ENCODE assay signal across 27 cellular contexts in genomic region chr11:27623945-27624523, GRCh38.
DNase-seq lines count a peak whose midpoint lies in the region; ATAC-seq, FAIRE-seq and TF ChIP-seq lines count a peak whose summit lies in the region.
"Had no signal": no experiment of that assay in that cellular context is flagged by ENCODE, and none has a peak within 500 bp of the region (broad histone marks: within the 10 kb centered on the region; RNA-seq: fewer than 3 reads in every experiment).

No MANE protein-coding gene starts in this region.

- H4K91ac ChIP-seq in H1 (replicated peaks; ENCODE audit: insufficient read length, low read length) (no peak overlapping the region), trophoblast cell (ENCODE audit: low read depth, low read length) (no peak overlapping the region)

- WGBS in H1 (ENCODE audit: extremely low coverage in 1 of 2, insufficient coverage in 1 of 2, insufficient read length in 1 of 2, insufficient replicate concordance in 2 of 2, low coverage in 1 of 2, low lambda C conversion rate in 2 of 2, missing lambda C conversion rate in 1 of 2), 2 experiments = 89% methylated on average over 5 of the region's 5 CpGs; no CpG with 5 or more reads in 1 of the 2 experiments
- no CpG with 5 or more reads among the region's 5 CpGs for WGBS in trophoblast cell (ENCODE audit: extremely low coverage, insufficient coverage, insufficient read length)
- WGBS in HepG2 (ENCODE audit: low lambda C conversion rate) = 43% methylated on average over 5 of the region's 5 CpGs

- CTCF ChIA-PET in Caco-2 (lab: Charles Lee) (no interaction called here), WTC11 (lab: Charles Lee) (no interaction called here), H1 (lab: Charles Lee; ENCODE audit: partially characterized antibody) (interaction anchor here (1.5 to 1.6 kb wide), 2 partner anchors 11 to 93 kb away, joined by 3 to 5 read pairs; no protein-coding TSS in a partner anchor), HepG2 (lab: Yijun Ruan, JAX; ENCODE audit: low intra/inter-chr PET ratio, low total read pairs) (no interaction called here)

- no peaks in the 10 kb centered on the region for H3K4me1 ChIP-seq in Caco-2
- H3K4me1 ChIP-seq in H1 (replicated peaks in 1 of 4; ENCODE audit: control insufficient read depth in 3 of 4, insufficient read depth in 4 of 4, low read length in 3 of 4) = peaks cover 0 to 18% (median 6%) of the 10 kb centered on the region in 4 experiments; a peak in 3 of 7 replicates
- no peaks in the 10 kb centered on the region for H3K4me1 ChIP-seq in trophoblast cell (ENCODE audit: control insufficient read depth in 1 of 2, insufficient read depth in 2 of 2, low read length in 2 of 2)
- no peaks in the 10 kb centered on the region for H3K4me1 ChIP-seq in breast epithelium
- peaks cover 7% of the 10 kb centered on the region for H3K4me1 ChIP-seq in HepG2 (ENCODE audit: insufficient read depth, low read length)
- H3K4me1 ChIP-seq: A549 had no signal

- H3K23ac ChIP-seq in H1 (ENCODE audit: insufficient read length) (no peak overlapping the region), trophoblast cell (ENCODE audit: low read length) (peak overlapping the region; percentile 38)

- H3K4me3 Mint-ChIP-seq in Caco-2 (ENCODE audit: unreplicated experiment) = no peak overlapping the region
- H3K4me3 Mint-ChIP-seq in WTC11 = 0 out of 2 replicates have a peak overlapping the region, but pooled peaks have one; percentile 7
- H3K4me3 Mint-ChIP-seq: B cell; CD4-positive, alpha-beta T cell; CD8-positive, alpha-beta T cell had no signal

- H2BK120ac ChIP-seq in H1 (replicated peaks; ENCODE audit: low read depth, low read length) = no peak overlapping the region
- H2BK120ac ChIP-seq in trophoblast cell (ENCODE audit: insufficient read depth, low read length, poor library complexity) = no peak overlapping the region

- H3K18ac ChIP-seq in H1 (ENCODE audit: extremely low read depth, low read length) (no peak overlapping the region), trophoblast cell (ENCODE audit: low read length) (no peak overlapping the region)

- H3K9me3 ChIP-seq in Caco-2 (no peaks in the 10 kb centered on the region), H1 (ENCODE audit: insufficient read depth in 2 of 2, low read depth in 1 of 2, low read length in 1 of 2) (no peaks in the 10 kb centered on the region), trophoblast cell (ENCODE audit: insufficient read depth, low read depth, low read length) (no peaks in the 10 kb centered on the region), breast epithelium (no peaks in the 10 kb centered on the region), HepG2 (ENCODE audit: low read length) (no peaks in the 10 kb centered on the region)
- H3K9me3 ChIP-seq: A549; BLaER1 treated with 17β-estradiol and CSF1 and Interleukin-3, amounts not matched to agents 10 nM and 100 nM had no signal

- H3K9me3 Mint-ChIP-seq in Caco-2 (ENCODE audit: unreplicated experiment) (peaks cover 9% of the 10 kb centered on the region), WTC11 (no peaks in the 10 kb centered on the region)
- H3K9me3 Mint-ChIP-seq: CD4-positive, alpha-beta T cell; CD8-positive, alpha-beta T cell had no signal

- H3K79me1 ChIP-seq in H1 (ENCODE audit: low read depth, low read length) (peaks cover 9% of the 10 kb centered on the region; the same call in 1 of the 2 replicates), trophoblast cell (ENCODE audit: low read length) (no peaks in the 10 kb centered on the region)

- H4K12ac ChIP-seq in trophoblast cell (ENCODE audit: low read depth, low read length) = no peak overlapping the region

- H4K5ac ChIP-seq in H1 (ENCODE audit: insufficient read length, low read depth, low read length) = no peak overlapping the region

- peaks cover 0 to 24% of the 10 kb centered on the region in 2 experiments; a peak in 3 of 4 replicates for H3K79me2 ChIP-seq in H1 (ENCODE audit: control insufficient read depth in 1 of 2, insufficient read depth in 2 of 2, low read length in 2 of 2)
- H3K79me2 ChIP-seq in trophoblast cell (ENCODE audit: control insufficient read depth, insufficient read depth, low read length, poor library complexity) = no peaks in the 10 kb centered on the region
- no peaks in the 10 kb centered on the region for H3K79me2 ChIP-seq in HepG2 (ENCODE audit: insufficient read depth, low read length)

- ATAC-seq in WTC11 (no peak), HepG2 (no peak), GM18870 (IDR thresholded peaks at IDR 0.05; ENCODE audit: unreplicated experiment) (no peak)
- ATAC-seq: A549; CD8-positive, alpha-beta T cell; GM12878 had no signal

- H3K27ac Mint-ChIP-seq in Caco-2 (ENCODE audit: unreplicated experiment) (peak overlapping the region; percentile 45), WTC11 (no peak overlapping the region; the same call in 1 of the 2 replicates)
- H3K27ac Mint-ChIP-seq: B cell; CD4-positive, alpha-beta T cell; CD8-positive, alpha-beta T cell had no signal

- H2BK12ac ChIP-seq in H1 (ENCODE audit: low read depth, low read length) (no peak overlapping the region), trophoblast cell (ENCODE audit: low read length) (no peak overlapping the region)

- H3K4me2 ChIP-seq in H1 (ENCODE audit: insufficient read depth in 1 of 2, low read depth in 2 of 2, low read length in 2 of 2) = no peak overlapping the region; a peak in 1 of 4 replicates
- no peak overlapping the region for H3K4me2 ChIP-seq in trophoblast cell (ENCODE audit: low read length)
- H3K4me2 ChIP-seq in HepG2 (ENCODE audit: low read depth, low read length) = no peak overlapping the region
- H3K4me2 ChIP-seq: A549 had no signal

- intact Hi-C loops in Caco-2 (cut with micrococcal nuclease; ENCODE audit: unreplicated experiment) = no loop called here
- intact Hi-C loops in breast epithelium (cut with DNase I; ENCODE audit: low total_unique reads) = no loop called here
- intact Hi-C loops in HepG2 (cut with micrococcal nuclease; ENCODE audit: unreplicated experiment) = no loop called here

- H2AFZ ChIP-seq in H1 (ENCODE audit: low read length) (no peak overlapping the region), trophoblast cell (ENCODE audit: insufficient read depth, low read length, poor library complexity) (no peak overlapping the region), HepG2 (ENCODE audit: low read length) (no peak overlapping the region)

- no peaks in the 10 kb centered on the region for H3K36me3 Mint-ChIP-seq in Caco-2 (ENCODE audit: insufficient read depth, unreplicated experiment)
- H3K36me3 Mint-ChIP-seq in WTC11 = peaks cover 69% of the 10 kb centered on the region

- peak overlapping the region in 1 of 4 experiments; percentile 38; a peak in 1 of 7 replicates for H3K9ac ChIP-seq in H1 (replicated peaks in 1 of 4; ENCODE audit: extremely low read depth in 1 of 4, low read depth in 3 of 4, low read length in 3 of 4)
- H3K9ac ChIP-seq in trophoblast cell (ENCODE audit: low read length) = no peak overlapping the region
- no peak overlapping the region for H3K9ac ChIP-seq in HepG2 (ENCODE audit: insufficient read depth, low read depth, low read length)
- H3K9ac ChIP-seq: BLaER1 treated with 17β-estradiol and CSF1 and Interleukin-3, amounts not matched to agents 10 nM and 100 nM had no signal

- H2BK20ac ChIP-seq in H1 (ENCODE audit: low read length) = no peak overlapping the region

- no peak overlapping the region for H3K4ac ChIP-seq in H1 (replicated peaks; ENCODE audit: insufficient read length, low read depth, low read length)
- H3K4ac ChIP-seq in trophoblast cell (ENCODE audit: low read depth, low read length) = no peak overlapping the region

- H3K36me3 ChIP-seq in Caco-2 (ENCODE audit: control insufficient read depth, insufficient read depth, low read length) (no peaks in the 10 kb centered on the region), H1 (ENCODE audit: control insufficient read depth in 2 of 4, insufficient read depth in 4 of 4, low read length in 3 of 4) (peaks cover 25 to 94% (median 59%) of the 10 kb centered on the region in 4 experiments), trophoblast cell (ENCODE audit: control insufficient read depth in 1 of 2, insufficient read depth in 2 of 2, low read length in 2 of 2) (no peaks in the 10 kb centered on the region), breast epithelium (no peaks in the 10 kb centered on the region), HepG2 (replicated peaks in 1 of 2; ENCODE audit: control insufficient read depth in 1 of 2, insufficient read depth in 2 of 2, low read length in 2 of 2) (no peaks in the 10 kb centered on the region)
- H3K36me3 ChIP-seq: BLaER1 treated with 17β-estradiol and CSF1 and Interleukin-3, amounts not matched to agents 10 nM and 100 nM had no signal

- H3K23me2 ChIP-seq in H1 (ENCODE audit: low read depth, low read length) = no peaks in the 10 kb centered on the region; the same call in 1 of the 2 replicates

- no peak overlapping the region for H4K8ac ChIP-seq in H1 (ENCODE audit: extremely low read depth, insufficient read depth, low read length)
- H4K8ac ChIP-seq in trophoblast cell (ENCODE audit: low read depth, low read length) = no peak overlapping the region

- H2BK5ac ChIP-seq in H1 (ENCODE audit: low read depth, low read length) = no peak overlapping the region
- no peak overlapping the region for H2BK5ac ChIP-seq in trophoblast cell (ENCODE audit: low read depth, low read length, poor library complexity)

- H3K4me1 Mint-ChIP-seq in Caco-2 (ENCODE audit: low read depth, unreplicated experiment) (peaks cover 8% of the 10 kb centered on the region), WTC11 (peaks cover 89% of the 10 kb centered on the region)

- TF ChIP-seq CTCF in Caco-2 (IDR thresholded peaks at IDR 0.05; ENCODE audit: insufficient read depth in 1 of 2, low read depth in 1 of 2, low read length in 1 of 2, severe bottlenecking in 1 of 2, unreplicated experiment in 1 of 2) (no peak), WTC11 (IDR thresholded peaks at IDR 0.05) (no peak), H1 (IDR thresholded peaks at IDR 0.05; ENCODE audit: control extremely low read depth in 1 of 3, insufficient read depth in 1 of 3, low read depth in 1 of 3, low read length in 3 of 3) (no peak), breast epithelium (IDR thresholded peaks at IDR 0.05) (no peak), HepG2 (CRISPR knock-in tag; IDR thresholded peaks at IDR 0.05) (no peak)

- no peak for FAIRE-seq in H1 (lab: Jason Lieb, UNC)
- FAIRE-seq in HepG2 (lab: Jason Lieb, UNC) = no peak
- FAIRE-seq: A549, GM12878, GM12892, GM18507, GM19239 had no signal

- TF ChIP-seq EP300 in H1 (IDR thresholded peaks at IDR 0.05; ENCODE audit: borderline replicate concordance in 1 of 2, low read depth in 2 of 2, low read length in 2 of 2) = no peak
- no peak for TF ChIP-seq EP300 in HepG2 (IDR thresholded peaks at IDR 0.05; ENCODE audit: low read depth in 2 of 2, low read length in 2 of 2)
- no peak for TF ChIP-seq EP300 in HepG2 (CRISPR knock-in tag; IDR thresholded peaks at IDR 0.05; ENCODE audit: borderline replicate concordance)

- H3K27ac ChIP-seq in H1 (ENCODE audit: low read depth, low read length) (no peak overlapping the region), trophoblast cell (ENCODE audit: low read depth, low read length) (no peak overlapping the region), breast epithelium (no peak overlapping the region), HepG2 (ENCODE audit: extremely low read length, insufficient read depth, low read length) (no peak overlapping the region)
- H3K27ac ChIP-seq: 22Rv1; A549; BLaER1 treated with 17β-estradiol and CSF1 and Interleukin-3, amounts not matched to agents 10 nM and 100 nM; C4-2B had no signal

- H3K27me3 Mint-ChIP-seq in Caco-2 (ENCODE audit: insufficient read depth, unreplicated experiment) = peaks cover 6% of the 10 kb centered on the region
- H3K27me3 Mint-ChIP-seq in WTC11 (ENCODE audit: low read depth) = no peaks in the 10 kb centered on the region
- H3K27me3 Mint-ChIP-seq: CD4-positive, alpha-beta T cell had no signal

- peak; percentile 75 to 83; a peak in 2 of 3 replicates for TF ChIP-seq POLR2A in H1 (IDR thresholded peaks at IDR 0.05; ENCODE audit: control extremely low read depth in 1 of 2, low read depth in 2 of 2, low read length in 2 of 2)
- no peak for TF ChIP-seq POLR2A in breast epithelium (IDR thresholded peaks at IDR 0.05)
- TF ChIP-seq POLR2A in HepG2 (IDR thresholded peaks at IDR 0.05; ENCODE audit: insufficient read depth in 1 of 2, low read depth in 2 of 2, low read length in 2 of 2) = no peak

- TF ChIP-seq RAD21 in H1 (IDR thresholded peaks at IDR 0.05 in 1 of 2, conservative IDR thresholded peaks at IDR 0.05 in 1 of 2; ENCODE audit: low read depth in 2 of 2, low read length in 2 of 2) = no peak
- TF ChIP-seq RAD21 in HepG2 (CRISPR knock-in tag; IDR thresholded peaks at IDR 0.05) = no peak

- H3K27me3 ChIP-seq in Caco-2 (replicated peaks; ENCODE audit: control insufficient read depth, insufficient read depth, low read length) (no peaks in the 10 kb centered on the region), H1 (replicated peaks in 1 of 4; ENCODE audit: control insufficient read depth in 3 of 4, extremely low read depth in 1 of 4, insufficient read depth in 3 of 4, low read length in 3 of 4) (no peaks in the 10 kb centered on the region), trophoblast cell (ENCODE audit: insufficient read depth, low read length) (no peaks in the 10 kb centered on the region), breast epithelium (no peaks in the 10 kb centered on the region), HepG2 (ENCODE audit: control insufficient read depth in 1 of 2, insufficient read depth in 2 of 2, low read length in 2 of 2) (no peaks in the 10 kb centered on the region; a peak in 2 of 5 replicates)
- H3K27me3 ChIP-seq: BLaER1 treated with 17β-estradiol and CSF1 and Interleukin-3, amounts not matched to agents 10 nM and 100 nM had no signal

- H4K20me1 ChIP-seq in H1 (replicated peaks in 1 of 2; ENCODE audit: control insufficient read depth in 1 of 2, insufficient read depth in 2 of 2, low read length in 2 of 2) = peaks cover 12 to 27% of the 10 kb centered on the region in 2 experiments
- H4K20me1 ChIP-seq in HepG2 (ENCODE audit: insufficient read depth, low read length) = no peaks in the 10 kb centered on the region
- H4K20me1 ChIP-seq: BLaER1 treated with 17β-estradiol and CSF1 and Interleukin-3, amounts not matched to agents 10 nM and 100 nM had no signal

- DNase-seq in Caco-2 (no peak), WTC11 (ENCODE audit: low spot score) (no peak), H1 (ENCODE audit: low read depth in 1 of 2, low spot score in 2 of 2) (no peak), trophoblast cell (no peak), breast epithelium (ENCODE audit: low spot score in 2 of 2) (no peak), HepG2 (ENCODE audit: low spot score) (no peak), NCI-H2227 (lab: John Stamatoyannopoulos, UW; ENCODE audit: unreplicated experiment) (no peak)
- DNase-seq: AML-193; CD4-positive, alpha-beta T cell; CD8-positive, alpha-beta T cell; DMS 273 treated with DMSO at 0.1 percent for 48 hours; DMS153; DMS53; DMS79; DND-41; EL; GDM1 had no signal

- no TSS peak for BruUV-seq in Caco-2 (replicated peaks; lab: Mats Ljungman, UMichigan)
- no TSS peak for BruUV-seq in HepG2 (replicated peaks; lab: Mats Ljungman, UMichigan)

- H3K14ac ChIP-seq in H1 (ENCODE audit: insufficient read length) = no peak overlapping the region
- H3K14ac ChIP-seq in trophoblast cell (ENCODE audit: low read length) = no peak overlapping the region

- H3K4me3 ChIP-seq in Caco-2 (ENCODE audit: low read depth, low read length) = no peak overlapping the region
- H3K4me3 ChIP-seq in H1 (ENCODE audit: extremely low read depth in 1 of 4, insufficient read depth in 2 of 4, low read depth in 3 of 4, low read length in 4 of 4) = no peak overlapping the region
- H3K4me3 ChIP-seq in trophoblast cell (ENCODE audit: low read depth, low read length) = no peak overlapping the region
- H3K4me3 ChIP-seq in breast epithelium = no peak overlapping the region
- H3K4me3 ChIP-seq in HepG2 (replicated peaks in 1 of 3; ENCODE audit: insufficient read depth in 1 of 3, low read depth in 2 of 3, low read length in 3 of 3) = no peak overlapping the region
- H3K4me3 ChIP-seq: A549; BLaER1 treated with 17β-estradiol and CSF1 and Interleukin-3, amounts not matched to agents 10 nM and 100 nM; GM12878 had no signal

- H2BK15ac ChIP-seq in H1 (ENCODE audit: low read length) = no peak overlapping the region

- no peak overlapping the region for H3K56ac ChIP-seq in H1 (replicated peaks; ENCODE audit: insufficient read length, low read depth, low read length)

- POLR2A ChIA-PET in Caco-2 (lab: Charles Lee) = no interaction called here
- POLR2A ChIA-PET in WTC11 (lab: Charles Lee) = no interaction called here
- POLR2A ChIA-PET in H1 (lab: Charles Lee; ENCODE audit: partially characterized antibody) = interaction anchor here (0.9 to 13.3 kb wide), 12 partner anchors 11 to 433 kb away, joined by 3 to 208 read pairs (median 6); partner anchors contain the start of gene BDNF
- POLR2A ChIA-PET in HepG2 (lab: Yijun Ruan, JAX) = no interaction called here

- in situ Hi-C loops in HepG2 (cut with HindIII; ENCODE audit: extremely low pct_ligation_motif_present, low pct_unique_long_range_greater_than_20kb) = no loop called here

- no peak overlapping the region for H2AK5ac ChIP-seq in H1 (ENCODE audit: low read depth, low read length)
- no peak overlapping the region for H2AK5ac ChIP-seq in trophoblast cell (ENCODE audit: low read length)

Comparison
In these comparisons a context has a peak if more than half of its experiments do, and no peak if none do; other contexts are left out.
1. POLR2A ChIP-seq: peak in H1 (2 of 2); none in breast epithelium (single experiment) and HepG2 (0 of 2).